2 cellular contexts compared by ENCODE assay signal in the genomic region with DNA sequence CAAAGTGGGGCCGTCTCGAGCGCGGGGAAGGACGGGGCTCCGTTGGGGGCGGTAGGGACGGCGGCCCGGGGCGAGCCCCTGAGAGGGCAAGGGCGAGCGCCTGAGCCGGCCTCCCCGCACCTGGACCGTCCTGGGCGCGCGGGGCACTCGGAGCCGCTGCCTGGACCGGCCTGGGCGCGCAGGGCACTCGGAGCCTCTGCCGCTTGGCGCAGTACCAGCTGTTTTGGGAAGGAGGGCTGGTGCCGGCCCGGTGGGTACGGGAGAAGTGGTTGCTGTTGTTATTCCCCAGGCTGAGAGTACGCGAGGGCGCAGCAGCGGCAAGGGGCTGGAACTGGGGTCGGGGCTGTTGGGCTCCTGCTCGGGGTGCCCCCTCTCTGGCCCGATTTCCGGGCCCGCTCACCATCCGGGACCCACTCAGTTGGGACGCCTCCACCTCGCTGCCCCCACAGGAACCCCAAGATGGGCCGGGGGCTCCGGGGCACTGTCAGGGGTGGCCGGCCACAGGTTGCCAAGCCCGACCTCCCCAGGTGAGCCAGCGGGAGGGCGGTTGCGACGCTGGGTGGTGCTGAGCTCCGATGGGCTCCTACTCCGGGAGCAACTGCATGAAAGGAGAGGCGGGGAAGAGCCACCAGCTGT.
TF ChIP-seq lines count a peak whose summit lies in the region.

No MANE protein-coding gene starts in this region.

TF ChIP-seq in SK-N-SH, 30 proteins besides CTCF, POLR2A, EP300 and RAD21:
- TF ChIP-seq YY1 (IDR thresholded peaks at IDR 0.05; ENCODE audit: low read depth) (no peak), TCF12 (IDR thresholded peaks at IDR 0.05) (no peak), NFIC (IDR thresholded peaks at IDR 0.05; ENCODE audit: borderline replicate concordance) (no peak), ELF1 (IDR thresholded peaks at IDR 0.05) (no peak), JUND (IDR thresholded peaks at IDR 0.05) (no peak)
- TF ChIP-seq, protein P1, sequence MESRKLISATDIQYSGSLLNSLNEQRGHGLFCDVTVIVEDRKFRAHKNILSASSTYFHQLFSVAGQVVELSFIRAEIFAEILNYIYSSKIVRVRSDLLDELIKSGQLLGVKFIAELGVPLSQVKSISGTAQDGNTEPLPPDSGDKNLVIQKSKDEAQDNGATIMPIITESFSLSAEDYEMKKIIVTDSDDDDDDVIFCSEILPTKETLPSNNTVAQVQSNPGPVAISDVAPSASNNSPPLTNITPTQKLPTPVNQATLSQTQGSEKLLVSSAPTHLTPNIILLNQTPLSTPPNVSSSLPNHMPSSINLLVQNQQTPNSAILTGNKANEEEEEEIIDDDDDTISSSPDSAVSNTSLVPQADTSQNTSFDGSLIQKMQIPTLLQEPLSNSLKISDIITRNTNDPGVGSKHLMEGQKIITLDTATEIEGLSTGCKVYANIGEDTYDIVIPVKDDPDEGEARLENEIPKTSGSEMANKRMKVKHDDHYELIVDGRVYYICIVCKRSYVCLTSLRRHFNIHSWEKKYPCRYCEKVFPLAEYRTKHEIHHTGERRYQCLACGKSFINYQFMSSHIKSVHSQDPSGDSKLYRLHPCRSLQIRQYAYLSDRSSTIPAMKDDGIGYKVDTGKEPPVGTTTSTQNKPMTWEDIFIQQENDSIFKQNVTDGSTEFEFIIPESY (IDR thresholded peaks at IDR 0.05; ENCODE audit: borderline replicate concordance, low read depth) = no peak
- TF ChIP-seq, protein P2, sequence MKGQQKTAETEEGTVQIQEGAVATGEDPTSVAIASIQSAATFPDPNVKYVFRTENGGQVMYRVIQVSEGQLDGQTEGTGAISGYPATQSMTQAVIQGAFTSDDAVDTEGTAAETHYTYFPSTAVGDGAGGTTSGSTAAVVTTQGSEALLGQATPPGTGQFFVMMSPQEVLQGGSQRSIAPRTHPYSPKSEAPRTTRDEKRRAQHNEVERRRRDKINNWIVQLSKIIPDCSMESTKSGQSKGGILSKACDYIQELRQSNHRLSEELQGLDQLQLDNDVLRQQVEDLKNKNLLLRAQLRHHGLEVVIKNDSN (IDR thresholded peaks at IDR 0.05; ENCODE audit: borderline replicate concordance, low read depth) = no peak

TF ChIP-seq in SK-N-SH treated with all-trans-retinoic acid at 6 μM for 48 hours, 23 proteins besides CTCF, POLR2A, EP300 and RAD21:
- TF ChIP-seq, protein P3, sequence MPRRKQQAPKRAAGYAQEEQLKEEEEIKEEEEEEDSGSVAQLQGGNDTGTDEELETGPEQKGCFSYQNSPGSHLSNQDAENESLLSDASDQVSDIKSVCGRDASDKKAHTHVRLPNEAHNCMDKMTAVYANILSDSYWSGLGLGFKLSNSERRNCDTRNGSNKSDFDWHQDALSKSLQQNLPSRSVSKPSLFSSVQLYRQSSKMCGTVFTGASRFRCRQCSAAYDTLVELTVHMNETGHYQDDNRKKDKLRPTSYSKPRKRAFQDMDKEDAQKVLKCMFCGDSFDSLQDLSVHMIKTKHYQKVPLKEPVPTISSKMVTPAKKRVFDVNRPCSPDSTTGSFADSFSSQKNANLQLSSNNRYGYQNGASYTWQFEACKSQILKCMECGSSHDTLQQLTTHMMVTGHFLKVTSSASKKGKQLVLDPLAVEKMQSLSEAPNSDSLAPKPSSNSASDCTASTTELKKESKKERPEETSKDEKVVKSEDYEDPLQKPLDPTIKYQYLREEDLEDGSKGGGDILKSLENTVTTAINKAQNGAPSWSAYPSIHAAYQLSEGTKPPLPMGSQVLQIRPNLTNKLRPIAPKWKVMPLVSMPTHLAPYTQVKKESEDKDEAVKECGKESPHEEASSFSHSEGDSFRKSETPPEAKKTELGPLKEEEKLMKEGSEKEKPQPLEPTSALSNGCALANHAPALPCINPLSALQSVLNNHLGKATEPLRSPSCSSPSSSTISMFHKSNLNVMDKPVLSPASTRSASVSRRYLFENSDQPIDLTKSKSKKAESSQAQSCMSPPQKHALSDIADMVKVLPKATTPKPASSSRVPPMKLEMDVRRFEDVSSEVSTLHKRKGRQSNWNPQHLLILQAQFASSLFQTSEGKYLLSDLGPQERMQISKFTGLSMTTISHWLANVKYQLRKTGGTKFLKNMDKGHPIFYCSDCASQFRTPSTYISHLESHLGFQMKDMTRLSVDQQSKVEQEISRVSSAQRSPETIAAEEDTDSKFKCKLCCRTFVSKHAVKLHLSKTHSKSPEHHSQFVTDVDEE (CRISPR knock-in tag; IDR thresholded peaks at IDR 0.05) = no peak
- TF ChIP-seq, protein P4, sequence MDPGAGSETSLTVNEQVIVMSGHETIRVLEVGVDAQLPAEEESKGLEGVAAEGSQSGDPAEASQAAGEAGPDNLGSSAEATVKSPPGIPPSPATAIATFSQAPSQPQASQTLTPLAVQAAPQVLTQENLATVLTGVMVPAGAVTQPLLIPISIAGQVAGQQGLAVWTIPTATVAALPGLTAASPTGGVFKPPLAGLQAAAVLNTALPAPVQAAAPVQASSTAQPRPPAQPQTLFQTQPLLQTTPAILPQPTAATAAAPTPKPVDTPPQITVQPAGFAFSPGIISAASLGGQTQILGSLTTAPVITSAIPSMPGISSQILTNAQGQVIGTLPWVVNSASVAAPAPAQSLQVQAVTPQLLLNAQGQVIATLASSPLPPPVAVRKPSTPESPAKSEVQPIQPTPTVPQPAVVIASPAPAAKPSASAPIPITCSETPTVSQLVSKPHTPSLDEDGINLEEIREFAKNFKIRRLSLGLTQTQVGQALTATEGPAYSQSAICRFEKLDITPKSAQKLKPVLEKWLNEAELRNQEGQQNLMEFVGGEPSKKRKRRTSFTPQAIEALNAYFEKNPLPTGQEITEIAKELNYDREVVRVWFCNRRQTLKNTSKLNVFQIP (CRISPR knock-in tag; IDR thresholded peaks at IDR 0.05; ENCODE audit: borderline replicate concordance, low read depth) = no peak
- TF ChIP-seq ISL1 (CRISPR knock-in tag; IDR thresholded peaks at IDR 0.05) (no peak), SNAI2 (CRISPR knock-in tag; IDR thresholded peaks at IDR 0.05) (no peak), ESRRG (CRISPR knock-in tag; IDR thresholded peaks at IDR 0.05) (no peak), GLIS3 (CRISPR knock-in tag; IDR thresholded peaks at IDR 0.05) (no peak), TOX (CRISPR knock-in tag; IDR thresholded peaks at IDR 0.05; ENCODE audit: borderline replicate concordance) (no peak), ZNF8 (CRISPR knock-in tag; IDR thresholded peaks at IDR 0.05) (no peak), ARNTL (CRISPR knock-in tag; IDR thresholded peaks at IDR 0.05; ENCODE audit: borderline replicate concordance, low read depth) (no peak), OSR1 (CRISPR knock-in tag; IDR thresholded peaks at IDR 0.05) (no peak), RARB (CRISPR knock-in tag; IDR thresholded peaks at IDR 0.05) (no peak), ZC3H10 (CRISPR knock-in tag; IDR thresholded peaks at IDR 0.05) (no peak), PPARA (CRISPR knock-in tag; IDR thresholded peaks at IDR 0.05; ENCODE audit: borderline replicate concordance) (no peak), BACH2 (CRISPR knock-in tag; IDR thresholded peaks at IDR 0.05; ENCODE audit: borderline replicate concordance) (no peak), ZNF565 (CRISPR knock-in tag; conservative IDR thresholded peaks at IDR 0.05; ENCODE audit: low read depth) (no peak)
- TF ChIP-seq, protein P5, sequence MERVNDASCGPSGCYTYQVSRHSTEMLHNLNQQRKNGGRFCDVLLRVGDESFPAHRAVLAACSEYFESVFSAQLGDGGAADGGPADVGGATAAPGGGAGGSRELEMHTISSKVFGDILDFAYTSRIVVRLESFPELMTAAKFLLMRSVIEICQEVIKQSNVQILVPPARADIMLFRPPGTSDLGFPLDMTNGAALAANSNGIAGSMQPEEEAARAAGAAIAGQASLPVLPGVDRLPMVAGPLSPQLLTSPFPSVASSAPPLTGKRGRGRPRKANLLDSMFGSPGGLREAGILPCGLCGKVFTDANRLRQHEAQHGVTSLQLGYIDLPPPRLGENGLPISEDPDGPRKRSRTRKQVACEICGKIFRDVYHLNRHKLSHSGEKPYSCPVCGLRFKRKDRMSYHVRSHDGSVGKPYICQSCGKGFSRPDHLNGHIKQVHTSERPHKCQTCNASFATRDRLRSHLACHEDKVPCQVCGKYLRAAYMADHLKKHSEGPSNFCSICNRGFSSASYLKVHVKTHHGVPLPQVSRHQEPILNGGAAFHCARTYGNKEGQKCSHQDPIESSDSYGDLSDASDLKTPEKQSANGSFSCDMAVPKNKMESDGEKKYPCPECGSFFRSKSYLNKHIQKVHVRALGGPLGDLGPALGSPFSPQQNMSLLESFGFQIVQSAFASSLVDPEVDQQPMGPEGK (CRISPR knock-in tag; IDR thresholded peaks at IDR 0.05; ENCODE audit: borderline replicate concordance) = no peak
- TF ChIP-seq, protein P6, sequence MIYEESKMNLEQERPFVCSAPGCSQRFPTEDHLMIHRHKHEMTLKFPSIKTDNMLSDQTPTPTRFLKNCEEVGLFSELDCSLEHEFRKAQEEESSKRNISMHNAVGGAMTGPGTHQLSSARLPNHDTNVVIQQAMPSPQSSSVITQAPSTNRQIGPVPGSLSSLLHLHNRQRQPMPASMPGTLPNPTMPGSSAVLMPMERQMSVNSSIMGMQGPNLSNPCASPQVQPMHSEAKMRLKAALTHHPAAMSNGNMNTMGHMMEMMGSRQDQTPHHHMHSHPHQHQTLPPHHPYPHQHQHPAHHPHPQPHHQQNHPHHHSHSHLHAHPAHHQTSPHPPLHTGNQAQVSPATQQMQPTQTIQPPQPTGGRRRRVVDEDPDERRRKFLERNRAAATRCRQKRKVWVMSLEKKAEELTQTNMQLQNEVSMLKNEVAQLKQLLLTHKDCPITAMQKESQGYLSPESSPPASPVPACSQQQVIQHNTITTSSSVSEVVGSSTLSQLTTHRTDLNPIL (CRISPR knock-in tag; IDR thresholded peaks at IDR 0.05; ENCODE audit: low read depth) = no peak
